Comparison of ENCODE assay signal across 31 cellular contexts in the genomic region with DNA sequence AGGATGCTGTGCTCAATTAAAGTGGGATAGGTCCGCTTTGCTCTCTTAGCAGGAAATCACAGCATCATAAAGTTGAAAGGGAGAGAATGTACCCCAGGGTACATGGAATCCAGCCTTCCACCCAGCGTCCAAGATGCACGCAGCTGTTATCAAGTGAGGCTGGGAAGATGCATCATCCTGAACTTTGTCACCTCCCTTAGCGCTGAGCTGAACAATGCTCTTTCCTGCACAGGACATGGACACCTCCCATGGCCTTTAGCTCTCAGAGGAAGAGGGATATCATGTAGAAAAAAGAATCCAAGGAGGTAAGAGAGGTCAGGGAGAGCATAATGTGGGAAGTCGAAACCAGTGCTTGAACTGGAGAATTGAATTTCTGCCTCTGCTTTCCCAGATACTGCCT.
"Had no signal": no experiment of that assay in that cellular context is flagged by ENCODE, and none has a peak within 500 bp of the region (broad histone marks: within the 10 kb centered on the region; RNA-seq: fewer than 3 reads in every experiment).

No MANE protein-coding gene starts in this region.

- H3K4me3 ChIP-seq: ascending aorta, breast epithelium, cardiac muscle cell, coronary artery, dorsolateral prefrontal cortex had no signal

- H3K4me1 Mint-ChIP-seq: activated B cell treated with CpG ODN at 0.5 μM for 24 hours; activated T-helper 17 cell treated with anti-CD3 and anti-CD28 coated beads, Interleukin-2, amount 50 U/mL, for 72 hours; central memory CD8-positive, alpha-beta T cell had no signal

- H3K4me1 ChIP-seq: breast epithelium had no signal

- FAIRE-seq: frontal cortex had no signal

- DNase-seq: activated B cell treated with CpG ODN at 0.5 μM for 24 hours; activated CD4-positive, alpha-beta T cell treated with anti-CD3 and anti-CD28 coated beads for 48 hours; activated CD4-positive, alpha-beta T cell treated with anti-CD3 and anti-CD28 coated beads, Interleukin-2, amount 50 U/mL, for 1 hour; activated CD4-positive, alpha-beta T cell treated with anti-CD3 and anti-CD28 coated beads, Interleukin-2, amount 50 U/mL, for 48 hours; activated CD8-positive, alpha-beta memory T cell treated with anti-CD3 and anti-CD28 coated beads for 24 hours; activated CD8-positive, alpha-beta T cell treated with anti-CD3 and anti-CD28 coated beads for 36 hours; activated effector memory CD4-positive, alpha-beta T cell treated with Interleukin-2 at 50 U/mL for 16 hours; activated naive CD4-positive, alpha-beta T cell treated with anti-CD3 and anti-CD28 coated beads for 36 hours; activated naive CD8-positive, alpha-beta T cell treated with anti-CD3 and anti-CD28 coated beads, Interleukin-2, amount 10 ng/mL, durations not matched to agents 7 days and 5 days; activated T-cell treated with anti-CD3 and anti-CD28 coated beads, Interleukin-2, amount 50 U/mL, for 4 hours; dorsolateral prefrontal cortex; effector memory CD4-positive, alpha-beta T cell; endodermal cell; foreskin fibroblast; T-helper 1 cell; T-helper 17 cell; T1000; WERI-Rb-1 had no signal

- H3K36me3 Mint-ChIP-seq: activated naive CD4-positive, alpha-beta T cell treated with anti-CD3 and anti-CD28 coated beads, Interleukin-2, amount 50 U/mL, for 72 hours; activated naive CD8-positive, alpha-beta T cell treated with anti-CD3 and anti-CD28 coated beads, Interleukin-2, amount 10 ng/mL, durations not matched to agents 7 days and 5 days had no signal

- H3K9me3 Mint-ChIP-seq: activated B cell treated with CpG ODN at 0.5 μM for 24 hours; activated CD8-positive, alpha-beta T cell treated with anti-CD3 and anti-CD28 coated beads for 36 hours; activated naive CD4-positive, alpha-beta T cell treated with anti-CD3 and anti-CD28 coated beads for 36 hours; activated naive CD4-positive, alpha-beta T cell treated with anti-CD3 and anti-CD28 coated beads, Interleukin-2, amount 50 U/mL, for 72 hours; activated naive CD8-positive, alpha-beta T cell treated with anti-CD3 and anti-CD28 coated beads, Interleukin-2, amount 10 ng/mL, durations not matched to agents 7 days and 5 days; activated T-cell treated with anti-CD3 and anti-CD28 coated beads, Interleukin-2, amount 50 U/mL, for 4 hours; activated T-helper 17 cell treated with anti-CD3 and anti-CD28 coated beads, Interleukin-2, amount 50 U/mL, for 72 hours; central memory CD8-positive, alpha-beta T cell; dendritic cell treated with granulocyte-macrophage colony-stimulating factor and Interleukin-4, amounts not matched to agents 40 ng/mL and 50 ng/mL, for 4 days; endodermal cell; T-helper 2 cell treated with Interferon-gamma antibody and Interleukin-4, amounts not matched to agents 5 μg/mL and 100 μg/mL, for 36 hours had no signal

- H3K36me3 ChIP-seq: breast epithelium, cardiac muscle cell had no signal

- ATAC-seq: activated CD4-positive, CD25-positive, alpha-beta regulatory T cell treated with anti-CD3 and anti-CD28 coated beads, Interleukin-2, amount 50 U/mL, for 24 hours; activated CD8-positive, alpha-beta T cell treated with anti-CD3 and anti-CD28 coated beads for 36 hours; activated naive CD4-positive, alpha-beta T cell treated with anti-CD3 and anti-CD28 coated beads, Interleukin-2, amount 50 U/mL, for 72 hours; activated T-cell treated with anti-CD3 and anti-CD28 coated beads, Interleukin-2, amount 50 U/mL, for 4 hours; activated T-helper 17 cell treated with anti-CD3 and anti-CD28 coated beads, Interleukin-2, amount 50 U/mL, for 72 hours; esophagus mucosa; T-helper 17 cell had no signal

- H3K27me3 Mint-ChIP-seq: brain had no signal

- H3K27ac ChIP-seq: ascending aorta, breast epithelium, cardiac muscle cell, dorsolateral prefrontal cortex, WERI-Rb-1 had no signal

- H3K27ac Mint-ChIP-seq: activated B cell treated with CpG ODN at 0.5 μM for 24 hours; activated CD8-positive, alpha-beta T cell treated with anti-CD3 and anti-CD28 coated beads for 36 hours; activated naive CD4-positive, alpha-beta T cell treated with anti-CD3 and anti-CD28 coated beads for 36 hours; activated naive CD4-positive, alpha-beta T cell treated with anti-CD3 and anti-CD28 coated beads, Interleukin-2, amount 50 U/mL, for 72 hours; activated naive CD8-positive, alpha-beta T cell treated with anti-CD3 and anti-CD28 coated beads, Interleukin-2, amount 10 ng/mL, durations not matched to agents 7 days and 5 days; activated T-helper 17 cell treated with anti-CD3 and anti-CD28 coated beads, Interleukin-2, amount 50 U/mL, for 72 hours; brain; dendritic cell treated with granulocyte-macrophage colony-stimulating factor and Interleukin-4, amounts not matched to agents 40 ng/mL and 50 ng/mL, for 4 days; endodermal cell; T-helper 17 cell; T-helper 2 cell treated with Interferon-gamma antibody and Interleukin-4, amounts not matched to agents 5 μg/mL and 100 μg/mL, for 36 hours had no signal

- H3K27me3 ChIP-seq: ascending aorta, breast epithelium, cardiac muscle cell, dorsolateral prefrontal cortex had no signal

- H3K4me3 Mint-ChIP-seq: activated B cell treated with CpG ODN at 0.5 μM for 24 hours; activated CD8-positive, alpha-beta T cell treated with anti-CD3 and anti-CD28 coated beads for 36 hours; activated naive CD4-positive, alpha-beta T cell treated with anti-CD3 and anti-CD28 coated beads for 36 hours; activated naive CD8-positive, alpha-beta T cell treated with anti-CD3 and anti-CD28 coated beads, Interleukin-2, amount 10 ng/mL, durations not matched to agents 7 days and 5 days; activated T-cell treated with anti-CD3 and anti-CD28 coated beads, Interleukin-2, amount 50 U/mL, for 4 hours; activated T-helper 17 cell treated with anti-CD3 and anti-CD28 coated beads, Interleukin-2, amount 50 U/mL, for 72 hours; brain; central memory CD8-positive, alpha-beta T cell; dendritic cell treated with granulocyte-macrophage colony-stimulating factor and Interleukin-4, amounts not matched to agents 40 ng/mL and 50 ng/mL, for 4 days; endodermal cell; T-helper 17 cell; T-helper 2 cell treated with Interferon-gamma antibody and Interleukin-4, amounts not matched to agents 5 μg/mL and 100 μg/mL, for 36 hours had no signal

- H3K9me3 ChIP-seq: ascending aorta, breast epithelium had no signal
